Comparison of ENCODE assay signal across 1 cellular context in the genomic region with DNA sequence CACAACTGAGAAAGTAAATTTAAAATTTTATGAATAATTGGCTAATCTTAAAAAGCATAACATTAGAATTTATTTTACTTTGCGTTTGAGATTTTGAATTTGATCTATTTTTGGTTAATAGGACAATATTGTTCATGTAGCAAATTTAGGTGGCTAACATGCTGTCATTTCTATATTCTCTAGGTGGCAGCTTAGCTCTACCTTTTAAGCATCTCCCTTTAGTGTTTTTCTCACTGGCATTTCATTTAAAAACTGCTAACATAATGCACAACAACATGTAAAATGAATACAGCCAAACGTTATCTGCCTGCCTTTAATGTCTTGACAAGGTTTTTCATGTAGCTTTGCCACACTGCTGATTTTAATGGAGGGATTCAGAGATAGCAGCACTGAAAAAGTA.
TF ChIP-seq lines count a peak whose summit lies in the region.

No MANE protein-coding gene starts in this region.

TF ChIP-seq in HCT116, 20 proteins besides CTCF, POLR2A, EP300 and RAD21 (continued from another document):
- no peak for TF ChIP-seq ZBTB33 (IDR thresholded peaks at IDR 0.05; ENCODE audit: extremely low read depth, insufficient replicate concordance, low read length)
- no peak for TF ChIP-seq POLR2AphosphoS5 (IDR thresholded peaks at IDR 0.05; ENCODE audit: low read depth, low read length)
- no peak for TF ChIP-seq SIN3A (IDR thresholded peaks at IDR 0.05; ENCODE audit: low read depth)
- TF ChIP-seq CEBPB (IDR thresholded peaks at IDR 0.05; ENCODE audit: low read depth) = no peak
- TF ChIP-seq YY1 (IDR thresholded peaks at IDR 0.05; ENCODE audit: extremely low read depth, insufficient replicate concordance, low read depth, low read length) = no peak
- no peak for TF ChIP-seq ATF3 (IDR thresholded peaks at IDR 0.05)
- no peak for TF ChIP-seq JUND (IDR thresholded peaks at IDR 0.05)
- TF ChIP-seq ZNF274 (IDR thresholded peaks at IDR 0.05; ENCODE audit: low read depth, low read length) = no peak
- no peak for TF ChIP-seq SP1 (IDR thresholded peaks at IDR 0.05; ENCODE audit: low read depth)
- no peak for TF ChIP-seq ELF1 (IDR thresholded peaks at IDR 0.05; ENCODE audit: borderline replicate concordance, low read depth)
- TF ChIP-seq, protein P1, sequence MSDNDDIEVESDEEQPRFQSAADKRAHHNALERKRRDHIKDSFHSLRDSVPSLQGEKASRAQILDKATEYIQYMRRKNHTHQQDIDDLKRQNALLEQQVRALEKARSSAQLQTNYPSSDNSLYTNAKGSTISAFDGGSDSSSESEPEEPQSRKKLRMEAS (IDR thresholded peaks at IDR 0.05) = no peak
- no peak for TF ChIP-seq TCF7L2 (IDR thresholded peaks at IDR 0.05; ENCODE audit: borderline replicate concordance, extremely low read depth, insufficient read depth, insufficient read length)
- no peak for TF ChIP-seq EZH2 (IDR thresholded peaks at IDR 0.05)
